ENCODE assay signal across 31 cellular contexts in the genomic region with DNA sequence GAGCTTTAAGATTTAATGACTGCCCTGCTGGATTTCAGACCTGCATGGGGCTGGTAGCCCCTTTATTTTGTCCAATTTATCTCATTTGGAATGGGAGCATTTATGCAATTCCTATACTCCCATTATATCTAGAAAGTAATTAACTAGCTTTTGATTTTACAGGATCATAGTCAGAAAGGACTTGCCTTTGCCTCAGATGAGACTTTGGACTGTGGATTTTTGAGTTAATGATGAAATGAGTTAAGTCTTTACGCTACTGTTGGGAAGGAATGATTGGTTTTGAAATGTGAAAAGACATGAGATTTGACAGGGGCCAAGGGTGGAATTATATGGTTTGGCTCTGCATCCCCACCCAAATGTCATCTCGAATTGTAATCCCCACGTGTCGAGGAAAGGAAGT.
"Had no signal": no experiment of that assay in that cellular context is flagged by ENCODE, and none has a peak within 500 bp of the region (broad histone marks: within the 10 kb centered on the region; RNA-seq: fewer than 3 reads in every experiment).

No MANE protein-coding gene starts in this region.

- H3K4me3 ChIP-seq: ovary, psoas muscle, right lobe of liver, sigmoid colon, smooth muscle cell, spleen, suprapubic skin, testis, tibial artery, transverse colon, upper lobe of right lung, uterus had no signal

- H3K27ac ChIP-seq: ovary, parathyroid adenoma, psoas muscle, right lobe of liver, sigmoid colon, spleen, suprapubic skin, testis, tibial artery, transverse colon, upper lobe of right lung, uterus had no signal

- H3K4me3 Mint-ChIP-seq: naive thymus-derived CD4-positive, alpha-beta T cell; natural killer cell; nephron; stimulated activated memory B cell treated with anti-CD40 and anti-IgM and Interleukin-4, amounts not matched to agents 10 μg/mL and 1 μg/mL and 100 μg/mL, for 72 hours; stimulated activated naive CD8-positive, alpha-beta T cell treated with anti-CD3 and anti-CD28 coated beads, Interleukin-15, amount 100 ng/mL, for 72 hours; type B pancreatic cell had no signal

- H3K79me2 ChIP-seq: parathyroid adenoma had no signal

- H3K4me2 ChIP-seq: smooth muscle cell had no signal

- H3K9ac ChIP-seq: parathyroid adenoma had no signal

- H3K9me3 ChIP-seq: ovary, psoas muscle, right lobe of liver, sigmoid colon, suprapubic skin, testis, upper lobe of right lung, uterus had no signal

- H3K27ac Mint-ChIP-seq: naive thymus-derived CD4-positive, alpha-beta T cell; natural killer cell; nephron; progenitor cell of endocrine pancreas; stimulated activated memory B cell treated with anti-CD40 and anti-IgM and Interleukin-4, amounts not matched to agents 10 μg/mL and 1 μg/mL and 100 μg/mL, for 72 hours; stimulated activated naive CD8-positive, alpha-beta T cell treated with anti-CD3 and anti-CD28 coated beads, Interleukin-15, amount 100 ng/mL, for 72 hours; type B pancreatic cell had no signal

- H3K4me1 ChIP-seq: parathyroid adenoma, psoas muscle, right lobe of liver, sigmoid colon, spleen, testis, upper lobe of right lung, uterus had no signal

- H3K27me3 Mint-ChIP-seq: progenitor cell of endocrine pancreas; stimulated activated naive CD8-positive, alpha-beta T cell treated with anti-CD3 and anti-CD28 coated beads, Interleukin-15, amount 100 ng/mL, for 72 hours; type B pancreatic cell had no signal

- H3K27me3 ChIP-seq: ovary, right lobe of liver, sigmoid colon, spleen, suprapubic skin, testis, tibial artery, transverse colon, upper lobe of right lung, uterus had no signal

- H3K36me3 ChIP-seq: ovary, right lobe of liver, sigmoid colon, spleen, suprapubic skin, tibial artery, transverse colon, upper lobe of right lung, uterus had no signal

- ATAC-seq: naive thymus-derived CD4-positive, alpha-beta T cell; natural killer cell; psoas muscle; right cardiac atrium; stimulated activated memory B cell treated with anti-CD40 and anti-IgM and Interleukin-4, amounts not matched to agents 10 μg/mL and 1 μg/mL and 100 μg/mL, for 72 hours; stimulated activated naive CD8-positive, alpha-beta T cell treated with anti-CD3 and anti-CD28 coated beads, Interleukin-15, amount 100 ng/mL, for 72 hours; stimulated activated naive CD8-positive, alpha-beta T cell treated with anti-CD3 and anti-CD28 coated beads, Interleukin-15, Interleukin-2, amounts not matched to agents 100 U/mL and 50 U/mL, for 24 hours; upper lobe of right lung had no signal

- H3K4me1 Mint-ChIP-seq: natural killer cell; stimulated activated memory B cell treated with anti-CD40 and anti-IgM and Interleukin-4, amounts not matched to agents 10 μg/mL and 1 μg/mL and 100 μg/mL, for 72 hours had no signal

- H2AFZ ChIP-seq: parathyroid adenoma had no signal

- DNase-seq: naive thymus-derived CD4-positive, alpha-beta T cell; natural killer cell; occipital lobe; ovary; posterior cingulate gyrus; psoas muscle; sigmoid colon; spleen; stimulated activated CD4-positive, alpha-beta T cell treated with anti-CD3 and anti-CD28 coated beads, Interleukin-12 subunit alpha, Interleukin-12 subunit beta, amount 100 ng/mL, for 4 hours; stimulated activated CD4-positive, alpha-beta T cell treated with anti-CD3 and anti-CD28 coated beads, Interleukin-1b, Interleukin-23, amount 100 ng/mL, for 48 hours; stimulated activated CD4-positive, alpha-beta T cell treated with anti-CD3 and anti-CD28 coated beads, Interleukin-4, amount 100 ng/mL, for 1 hour; stimulated activated CD4-positive, alpha-beta T cell treated with anti-CD3 and anti-CD28 coated beads, Interleukin-4, amount 100 ng/mL, for 4 hours; stimulated activated CD8-positive, alpha-beta memory T cell treated with anti-CD3 and anti-CD28 coated beads, Interleukin-4, amount 100 ng/mL, for 48 hours; stimulated activated naive CD4-positive, alpha-beta T cell; stimulated activated naive CD8-positive, alpha-beta T cell treated with anti-CD3 and anti-CD28 coated beads, Interleukin-15, amount 100 ng/mL, for 72 hours; stimulated activated naive CD8-positive, alpha-beta T cell treated with anti-CD3 and anti-CD28 coated beads, Interleukin-15, Interleukin-2, amounts not matched to agents 100 U/mL and 50 U/mL, for 24 hours; substantia nigra; testis; tibial artery; transverse colon; upper lobe of right lung; uterus had no signal

- H3K9me3 Mint-ChIP-seq: natural killer cell had no signal

- H3K36me3 Mint-ChIP-seq: natural killer cell; stimulated activated memory B cell treated with anti-CD40 and anti-IgM and Interleukin-4, amounts not matched to agents 10 μg/mL and 1 μg/mL and 100 μg/mL, for 72 hours; type B pancreatic cell had no signal
